8 cellular contexts compared by ENCODE assay signal in the genomic region with DNA sequence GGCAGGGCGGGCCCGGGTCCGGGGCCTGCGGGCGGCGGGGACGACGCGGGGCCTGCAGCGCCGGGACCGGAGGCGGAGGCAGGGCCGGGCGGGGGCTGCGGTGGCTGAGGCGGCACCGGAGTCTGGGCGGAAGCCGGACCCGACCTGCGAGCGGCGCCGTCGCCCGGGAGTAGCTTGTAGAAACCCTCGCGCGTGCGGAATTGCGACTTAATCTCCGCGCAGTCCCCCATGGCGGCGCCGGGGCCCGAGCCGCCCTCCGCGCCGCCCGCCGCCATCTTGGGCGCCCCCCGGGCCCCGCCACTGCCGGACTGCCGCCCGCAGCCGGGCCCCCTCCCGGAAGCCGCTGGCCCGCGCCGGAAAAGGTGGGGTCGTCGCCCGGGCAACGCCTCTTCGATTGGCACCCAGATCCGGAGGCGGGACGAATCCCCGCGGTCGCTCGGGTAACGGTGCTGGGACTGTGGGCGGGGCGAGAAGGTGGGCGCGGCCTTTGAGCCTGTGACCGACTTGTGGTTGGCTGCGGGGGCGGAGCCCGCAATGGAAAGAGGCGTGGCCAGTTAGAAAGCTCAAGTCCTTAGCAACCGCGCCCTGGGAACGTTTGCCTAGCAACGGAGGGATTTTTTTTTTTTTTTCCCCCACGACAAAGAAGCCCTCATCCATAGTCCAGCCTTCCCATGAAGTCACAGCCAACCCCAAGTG. TPM values are rescaled to one million over a fixed set of nuclear protein-coding genes. Genes with fewer than 3 reads are reported as not detected.
DNase-seq lines count a peak whose midpoint lies in the region; ATAC-seq and TF ChIP-seq lines count a peak whose summit lies in the region.

DMWD (minus strand) TSS at position 364 of the 696 bp plus-strand sequence; CDS start at position 275, 89 bp downstream.

- peak within 1 kb of the TSS; percentile 85 for H3K4me3 Mint-ChIP-seq in central memory CD8-positive, alpha-beta T cell

- CTCF ChIA-PET in AG04450 (lab: Charles Lee) = interaction anchor here (0.7 to 2.2 kb wide), 3 partner anchors 23 to 340 kb away, joined by 4 to 8 read pairs (median 6); partner anchors contain the start of gene SIX5

- peaks cover 20% of the 10 kb centered on the region for H3K36me3 Mint-ChIP-seq in central memory CD8-positive, alpha-beta T cell (ENCODE audit: insufficient read depth)

- peaks cover 10% of the 10 kb centered on the region for H3K27me3 Mint-ChIP-seq in central memory CD8-positive, alpha-beta T cell

- POLR2A ChIA-PET in AG04450 (lab: Yijun Ruan, JAX) = interaction anchor here (0.6 to 1.3 kb wide), 7 partner anchors 10 to 1571 kb away, joined by 3 to 36 read pairs (median 4); partner anchors contain the start of genes DMPK and SIX5

- H3K4me1 Mint-ChIP-seq in central memory CD8-positive, alpha-beta T cell = peaks cover 48% of the 10 kb centered on the region

- peak; percentile 98 for DNase-seq in AG04450 (ENCODE audit: low read depth, low spot score)
- peak; percentile 97 for DNase-seq in NCI-H345 (lab: John Stamatoyannopoulos, UW)
- DNase-seq in activated CD4-positive, CD25-positive, alpha-beta regulatory T cell treated with anti-CD3 and anti-CD28 coated beads, Interleukin-2, amount 50 U/mL, for 16 hours (ENCODE audit: low read depth, low spot score) = peak; percentile 98
- peak; percentile 99 to 100 for DNase-seq in central memory CD8-positive, alpha-beta T cell (ENCODE audit: low spot score in 2 of 2)
- peak; percentile 100 for DNase-seq in islet precursor cell
- DNase-seq in stimulated activated CD4-positive, alpha-beta T cell treated with anti-CD3 and anti-CD28 coated beads, Interleukin-12 subunit alpha, Interleukin-12 subunit beta, amount 100 ng/mL, for 48 hours (ENCODE audit: low read depth in 2 of 3, low spot score in 1 of 3) = peak; percentile 99 to 100 (median 99)

- no peaks in the 10 kb centered on the region for H3K9me3 ChIP-seq in AG04450 (ENCODE audit: control insufficient read depth, insufficient read depth, low read length)

- H3K4me3 ChIP-seq in AG04450 (ENCODE audit: low read depth, low read length) = peak within 1 kb of the TSS; percentile 90

- no peak for TF ChIP-seq CTCF in AG04450 (IDR thresholded peaks at IDR 0.05; ENCODE audit: low read depth, low read length)

- H3K27ac Mint-ChIP-seq in central memory CD8-positive, alpha-beta T cell (ENCODE audit: low read depth) = peak within 1 kb of the TSS; percentile 92

- ATAC-seq in GM18909 (IDR thresholded peaks at IDR 0.05; ENCODE audit: poor library complexity, unreplicated experiment) = peak; percentile 91
- ATAC-seq in HG03175 (IDR thresholded peaks at IDR 0.05; ENCODE audit: unreplicated experiment) = peak; percentile 89
- ATAC-seq in central memory CD8-positive, alpha-beta T cell (replicated peaks; ENCODE audit: extremely low read depth, poor library complexity, severe bottlenecking) = peak; percentile 92

- H3K27me3 ChIP-seq in AG04450 (ENCODE audit: control insufficient read depth, insufficient read depth, low read length) = no peaks in the 10 kb centered on the region

- no peaks in the 10 kb centered on the region for H3K9me3 Mint-ChIP-seq in central memory CD8-positive, alpha-beta T cell

- no peak within 1 kb of the TSS for H3K27ac ChIP-seq in AG04450 (ENCODE audit: low read depth, low read length)

RNA-seq across cellular contexts. Expression of gene DMWD, which starts in this region (rescaled TPM):
- 13.9 and 17.1 TPM in 2 replicates for polyA plus RNA-seq in AG04450 (2011; rRNA removed)
- polyA minus RNA-seq in AG04450 (2011; rRNA and poly(A)+ RNA removed) = 24.2 and 27.9 TPM in 2 replicates
